In genomic region chr12:121980211-121980891, GRCh38 we compare ENCODE assay signal across 2 cellular contexts.
A peak's percentile ranks its signal among the peaks of the same experiment; 100 is the strongest.
TF ChIP-seq lines count a peak whose summit lies in the region.

No MANE protein-coding gene starts in this region.

TF ChIP-seq in IMR-90, 13 proteins besides CTCF, POLR2A, EP300 and RAD21:
- no peak for TF ChIP-seq MAFK (IDR thresholded peaks at IDR 0.05; ENCODE audit: low read depth, low read length)
- no peak for TF ChIP-seq RFX5 (IDR thresholded peaks at IDR 0.05; ENCODE audit: low read depth, low read length)
TF ChIP-seq in IMR-90: peak in this region for 0.

TF ChIP-seq in GM12878, 131 proteins besides CTCF, POLR2A, EP300 and RAD21:
- TF ChIP-seq ZNF274 (IDR thresholded peaks at IDR 0.05; ENCODE audit: insufficient read depth, insufficient read length) (no peak), YY1 (IDR thresholded peaks at IDR 0.05; ENCODE audit: low read depth, low read length) (peak; percentile 49; the same call in 1 of the 2 replicates), BCLAF1 (IDR thresholded peaks at IDR 0.05) (no peak), ATF2 (IDR thresholded peaks at IDR 0.05; ENCODE audit: low read length) (peak; percentile 66), USF2 (IDR thresholded peaks at IDR 0.05; ENCODE audit: borderline replicate concordance, low read depth, low read length) (no peak), ZNF384 (IDR thresholded peaks at IDR 0.05; ENCODE audit: borderline replicate concordance, low read depth, low read length) (0 out of 2 replicates have a peak, but pooled peaks have one; percentile 51), SPI1 (IDR thresholded peaks at IDR 0.05; ENCODE audit: borderline replicate concordance, insufficient read depth, low read depth, low read length) (peak; percentile 76), NFIC (IDR thresholded peaks at IDR 0.05; ENCODE audit: low read depth, low read length) (peak; percentile 79), SKIL (IDR thresholded peaks at IDR 0.05; ENCODE audit: low read depth, poor library complexity, severe bottlenecking) (no peak), ZBTB40 (IDR thresholded peaks at IDR 0.05; ENCODE audit: borderline replicate concordance) (no peak), IRF4 (IDR thresholded peaks at IDR 0.05; ENCODE audit: low read depth, low read length) (no peak; the same call in 1 of the 2 replicates), FOXM1 (IDR thresholded peaks at IDR 0.05; ENCODE audit: low read depth, low read length) (peak; percentile 51), TCF12 (IDR thresholded peaks at IDR 0.05; ENCODE audit: low read depth, low read length) (peak; percentile 83), HCFC1 (IDR thresholded peaks at IDR 0.05; ENCODE audit: low read length) (no peak), MTA3 (IDR thresholded peaks at IDR 0.05; ENCODE audit: borderline replicate concordance, low read length) (peak; percentile 26; the same call in 1 of the 2 replicates), PRDM15 (CRISPR knock-in tag; IDR thresholded peaks at IDR 0.05) (no peak), TCF3 (IDR thresholded peaks at IDR 0.05; ENCODE audit: borderline replicate concordance, insufficient read depth, low read depth, low read length) (peak; percentile 84), CREM (IDR thresholded peaks at IDR 0.05; ENCODE audit: low read depth) (0 out of 2 replicates have a peak, but pooled peaks have one; percentile 16), GABPA (IDR thresholded peaks at IDR 0.05; ENCODE audit: low read depth) (no peak), CHD2 (IDR thresholded peaks at IDR 0.05; ENCODE audit: borderline replicate concordance, low read depth, low read length) (no peak), SRF (IDR thresholded peaks at IDR 0.05; ENCODE audit: low read depth in 2 of 2, low read length in 2 of 2) (no peak), PML (IDR thresholded peaks at IDR 0.05; ENCODE audit: low read length) (no peak), STAT1 (conservative IDR thresholded peaks at IDR 0.05) (no peak), POLR2AphosphoS2 (IDR thresholded peaks at IDR 0.05; ENCODE audit: low read depth, low read length) (no peak), EED (IDR thresholded peaks at IDR 0.05; ENCODE audit: low read depth) (peak; percentile 78), ETV6 (conservative IDR thresholded peaks at IDR 0.05 in 1 of 2, IDR thresholded peaks at IDR 0.05 in 1 of 2; ENCODE audit: borderline replicate concordance in 1 of 2, low read depth in 1 of 2) (no peak), RELB (IDR thresholded peaks at IDR 0.05; ENCODE audit: low read depth) (peak; percentile 23; the same call in 1 of the 2 replicates), BCL11A (IDR thresholded peaks at IDR 0.05; ENCODE audit: low read depth, low read length) (0 out of 2 replicates have a peak, but pooled peaks have one; percentile 31), MAX (IDR thresholded peaks at IDR 0.05; ENCODE audit: low read depth, low read length) (no peak), SMAD1 (IDR thresholded peaks at IDR 0.05; ENCODE audit: low read depth, partially characterized antibody) (no peak), POLR2AphosphoS5 (IDR thresholded peaks at IDR 0.05; ENCODE audit: low read length) (no peak), RUNX3 (IDR thresholded peaks at IDR 0.05; ENCODE audit: low read length) (peak; percentile 74), DPF2 (IDR thresholded peaks at IDR 0.05) (no peak), KDM1A (IDR thresholded peaks at IDR 0.05; ENCODE audit: borderline replicate concordance) (no peak), BMI1 (IDR thresholded peaks at IDR 0.05; ENCODE audit: borderline replicate concordance) (no peak), CHD1 (IDR thresholded peaks at IDR 0.05; ENCODE audit: low read depth, low read length) (no peak)
